1 cellular context compared by ENCODE assay signal in the genomic region with DNA sequence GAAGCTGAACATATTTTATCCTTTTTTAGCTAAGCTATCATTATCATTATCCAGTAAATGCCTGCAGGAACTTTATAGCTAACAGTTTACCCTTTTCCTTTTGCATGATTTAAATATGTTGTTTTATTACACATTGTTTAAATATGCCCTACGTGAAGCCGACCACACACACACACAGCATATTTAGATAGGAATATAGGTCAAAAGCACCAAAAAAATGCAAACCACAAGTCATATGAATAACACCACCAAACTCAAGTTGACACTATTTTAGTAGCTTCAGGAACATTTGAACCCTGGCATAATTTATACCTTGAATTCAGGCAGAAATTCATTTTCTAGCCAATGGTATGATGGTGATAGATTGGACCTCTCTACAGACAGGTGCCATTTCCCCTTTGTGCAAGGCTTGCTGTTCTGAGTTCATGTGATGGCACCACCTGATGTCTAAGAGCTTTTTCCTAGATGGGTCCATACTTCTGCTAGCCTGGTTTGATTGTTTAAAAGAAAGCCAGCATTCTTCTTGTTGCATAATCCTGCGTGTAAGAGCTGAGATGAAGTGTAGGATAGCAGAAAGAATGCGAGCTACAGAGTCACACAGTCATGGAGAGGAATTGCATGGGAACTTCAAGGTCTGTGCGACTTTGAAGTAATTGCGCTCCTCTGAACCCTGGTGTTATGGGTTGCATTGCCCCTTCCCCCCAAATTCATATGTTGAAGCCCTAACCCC.
TF ChIP-seq lines count a peak whose summit lies in the region.

No MANE protein-coding gene starts in this region.

TF ChIP-seq in H1, 55 proteins besides CTCF, POLR2A, EP300 and RAD21:
- TF ChIP-seq ATF2 (IDR thresholded peaks at IDR 0.05; ENCODE audit: low read length) (no peak), CEBPB (IDR thresholded peaks at IDR 0.05; ENCODE audit: low read depth, low read length) (0 out of 2 replicates have a peak, but pooled peaks have one; percentile 21)
